8 cellular contexts compared by ENCODE assay signal in the genomic region with DNA sequence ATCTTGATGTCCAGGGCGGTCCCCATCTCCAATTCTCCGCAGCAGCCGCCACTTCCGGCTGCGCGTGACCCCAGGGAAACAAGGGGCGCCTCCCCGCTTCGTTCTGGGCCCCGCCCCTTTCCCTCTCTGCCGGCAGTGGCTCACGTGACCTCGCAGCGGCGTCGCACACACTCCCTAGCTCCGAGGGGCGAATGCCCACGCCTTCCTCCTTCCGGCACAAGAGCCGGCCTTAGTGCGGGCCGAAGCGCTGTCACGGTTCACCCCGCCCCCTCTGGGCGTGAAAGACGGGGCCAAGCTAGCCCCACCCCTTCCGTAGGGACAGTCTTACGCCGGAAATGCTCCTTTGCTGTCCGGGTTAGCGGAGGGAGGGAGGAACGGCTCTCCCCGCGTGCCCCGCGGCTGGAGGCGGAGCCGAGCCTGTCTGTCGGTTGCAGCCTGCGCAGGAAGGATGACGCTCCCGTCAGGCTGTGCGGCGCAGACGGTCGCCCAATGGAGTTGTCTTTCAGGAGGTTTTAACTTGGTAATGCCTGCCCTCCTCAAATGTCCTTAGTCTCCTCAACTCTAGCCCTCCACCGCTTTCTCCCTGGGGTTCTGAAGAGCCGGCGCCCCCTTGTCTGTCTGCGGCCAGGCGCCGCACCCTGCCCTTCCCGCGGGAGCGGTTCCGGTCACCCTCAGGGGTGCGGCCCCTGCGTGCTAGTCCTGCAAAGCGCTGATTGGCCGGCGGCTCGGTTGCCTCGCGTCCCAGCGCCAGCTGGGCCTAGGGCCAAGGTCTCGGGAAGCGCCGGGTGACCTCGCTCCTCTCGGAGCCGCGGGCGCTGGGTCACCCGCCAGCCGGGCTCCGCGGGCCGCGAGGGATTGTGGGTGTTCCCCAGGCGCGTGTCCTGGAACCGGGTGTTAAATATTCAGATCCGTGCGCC. TPM values are rescaled to one million over a fixed set of nuclear protein-coding genes. Genes with fewer than 3 reads are reported as not detected.
DNase-seq lines count a peak whose midpoint lies in the region; ATAC-seq and TF ChIP-seq lines count a peak whose summit lies in the region.

A gene (minus strand): TSS at position 66 of the 917 bp plus-strand sequence. CDS start 40 bp downstream, at position 26.

- 0 to 1% methylated on average over 86 of the region's 86 CpGs for WGBS in heart right ventricle, 2 donors
- 0 to 1% methylated on average over 19 to 51 of the region's 86 CpGs for WGBS in upper lobe of left lung, 2 donors

- in situ Hi-C loops in GM13976 (cut with MboI; ENCODE audit: low sequenced_read_pairs, unreplicated experiment) = no loop called here

- TF ChIP-seq POLR2A in upper lobe of left lung (IDR thresholded peaks at IDR 0.05) = peak in 3 of 4 donors; percentile 77 to 98 (median 92)

- H3K9me3 ChIP-seq in heart right ventricle (no peaks in the 10 kb centered on the region), upper lobe of left lung (no peaks in the 10 kb centered on the region)

- DNase-seq in GM13976 (ENCODE audit: low spot score) (peak; percentile 94), NCI-H146 treated with DMSO at 0.1 percent for 48 hours (lab: John Stamatoyannopoulos, UW; ENCODE audit: unreplicated experiment) (peak; percentile 92), amniotic epithelial cell (ENCODE audit: low read depth) (peak; percentile 99), heart right ventricle (peak; percentile 98), posterior cingulate gyrus (peak; percentile 93 to 100 (median 98)), upper lobe of left lung (peak; percentile 98 to 99)

- H3K27me3 ChIP-seq in heart right ventricle = no peaks in the 10 kb centered on the region
- H3K27me3 ChIP-seq in upper lobe of left lung = no peaks in the 10 kb centered on the region

- H3K4me3 ChIP-seq in heart right ventricle = peak within 1 kb of the TSS; percentile 59 to 93 (median 89)
- peak within 1 kb of the TSS; percentile 69 to 97 (median 92) for H3K4me3 ChIP-seq in upper lobe of left lung

- H3K36me3 ChIP-seq in heart right ventricle (no peaks in the 10 kb centered on the region), upper lobe of left lung (no peaks in the 10 kb centered on the region)

- TF ChIP-seq CTCF in GM13976 (IDR thresholded peaks at IDR 0.05; ENCODE audit: borderline replicate concordance, control extremely low read depth, extremely low read depth, insufficient read depth, missing control alignments) = no peak
- TF ChIP-seq CTCF in heart right ventricle (IDR thresholded peaks at IDR 0.05) = no peak
- peak in 2 of 6 experiments; percentile 9 to 20 for TF ChIP-seq CTCF in upper lobe of left lung (IDR thresholded peaks at IDR 0.05)

- H3K27ac ChIP-seq in heart right ventricle = peak within 1 kb of the TSS; percentile 95 to 99 (median 97)
- H3K27ac ChIP-seq in upper lobe of left lung = peak within 1 kb of the TSS; percentile 93 to 98 (median 97)

- H3K4me1 ChIP-seq in heart right ventricle (peaks cover 5 to 46% (median 35%) of the 10 kb centered on the region in 9 donors), upper lobe of left lung (peaks cover 11 to 28% (median 16%) of the 10 kb centered on the region in 4 donors)

- peak; percentile 89 for ATAC-seq in HG02870 (IDR thresholded peaks at IDR 0.05; ENCODE audit: unreplicated experiment)
- peak; percentile 94 to 98 (median 96) for ATAC-seq in heart right ventricle
- peak; percentile 97 to 100 for ATAC-seq in upper lobe of left lung (ENCODE audit: low FRiP score in 2 of 2)

- intact Hi-C loops in T-helper 1 cell treated with Interleukin-12 subunit alpha and Interleukin-12 subunit beta and Interleukin-4 antibody, amounts not matched to agents 30 ng/mL and 1 ng/mL, for 36 hours (cut with micrococcal nuclease) = loop anchor here (1.0 to 10.0 kb wide), 13 partner anchors 9 to 1917 kb away; a partner anchor contains a TSS
- intact Hi-C loops in heart right ventricle (cut with DNase I) = loop anchor here in 9 of 10 donors (1.0 to 10.0 kb wide), 19 partner anchors 45 to 317 kb away; a partner anchor contains a TSS
- intact Hi-C loops in posterior cingulate gyrus (cut with DNase I) = loop anchor here (1.0 to 10.0 kb wide), 5 partner anchors 45 to 295 kb away; a partner anchor contains a TSS

- peak in 2 of 4 donors; percentile 49 to 83 for TF ChIP-seq EP300 in upper lobe of left lung (IDR thresholded peaks at IDR 0.05)

RNA-seq across cellular contexts. Expression of the gene that starts here (rescaled TPM):
- 78.6 and 82.8 TPM in 2 replicates for total RNA-seq in T-helper 1 cell treated with Interleukin-12 subunit alpha and Interleukin-12 subunit beta and Interleukin-4 antibody, amounts not matched to agents 30 ng/mL and 1 ng/mL, for 36 hours
- total RNA-seq in heart right ventricle = 10 to 100 TPM; 37.6 to 57.5 (median 47.0) TPM
- polyA plus RNA-seq in heart right ventricle = 10 to 100 TPM; 22.3 to 27.6 TPM
- 10 to 100 TPM; 52.1 to 95.3 (median 65.0) TPM for total RNA-seq in upper lobe of left lung

Comparison
In these comparisons a context has a peak if more than half of its experiments do, and no peak if none do; other contexts are left out.
1. Peak in every context shown above with its lines: DNase-seq, ATAC-seq, H3K4me3 ChIP-seq and H3K27ac ChIP-seq.